ENCODE assay signal across 9 cellular contexts in the genomic region with DNA sequence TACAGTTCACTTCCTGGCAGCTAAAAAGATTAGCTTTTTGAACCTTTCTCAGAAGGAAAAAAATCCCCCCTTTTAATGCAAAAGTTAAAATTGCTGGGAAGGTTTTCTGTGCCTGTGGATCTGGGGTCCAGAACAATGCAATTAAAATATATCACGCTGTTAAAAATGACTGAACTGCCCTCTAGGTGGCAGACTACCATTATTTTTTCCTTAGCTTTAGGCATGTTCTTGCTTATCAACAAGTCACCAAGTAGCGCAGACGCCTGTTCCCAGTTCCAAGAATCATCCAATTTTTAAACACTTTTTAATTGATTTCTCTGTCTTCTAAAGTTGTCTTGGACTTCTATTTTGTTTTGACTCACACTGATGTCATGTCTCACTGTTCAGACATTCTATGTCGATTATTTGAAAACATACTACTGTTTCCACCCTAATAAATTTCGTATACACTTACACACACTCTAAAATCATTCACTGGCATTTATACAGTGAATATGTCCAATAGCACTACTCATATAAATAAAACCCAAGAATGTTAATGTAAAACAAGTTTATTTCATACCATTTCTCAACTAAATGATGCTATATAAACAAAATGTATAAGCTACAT.
A peak's percentile ranks its signal among the peaks of the same experiment; 100 is the strongest.
DNase-seq lines count a peak whose midpoint lies in the region; ATAC-seq and TF ChIP-seq lines count a peak whose summit lies in the region.
"Had no signal": no experiment of that assay in that cellular context is flagged by ENCODE, and none has a peak within 500 bp of the region (broad histone marks: within the 10 kb centered on the region; RNA-seq: fewer than 3 reads in every experiment).

No MANE protein-coding gene starts in this region.

- H3K79me2 ChIP-seq in GM23248 (ENCODE audit: insufficient read depth) = no peaks in the 10 kb centered on the region

- peaks cover 1% of the 10 kb centered on the region for H3K9me3 Mint-ChIP-seq in activated naive CD8-positive, alpha-beta T cell treated with anti-CD3 and anti-CD28 coated beads for 36 hours

- no peaks in the 10 kb centered on the region for H3K9me2 ChIP-seq in GM23248 (ENCODE audit: insufficient read depth)

- H3F3A ChIP-seq in GM23248 (ENCODE audit: insufficient read depth) = no peaks in the 10 kb centered on the region

- H3K9me3 ChIP-seq in GM23248 (ENCODE audit: low read depth) = no peaks in the 10 kb centered on the region

- TF ChIP-seq CTCF in foreskin fibroblast (IDR thresholded peaks at IDR 0.05; ENCODE audit: low read depth, low read length) = peak; percentile 36

- DNase-seq in NOMO-1 treated with DMSO at 0.1 percent for 48 hours (lab: John Stamatoyannopoulos, UW; ENCODE audit: unreplicated experiment) (peak; percentile 16), NOMO-1 treated with dmso at 0.1 percent for 144 hours (lab: John Stamatoyannopoulos, UW; ENCODE audit: unreplicated experiment) (no peak), GM23248 (peak; percentile 40), KBM-7 (peak; percentile 71), SK-MEL-5 (ENCODE audit: low read depth, low spot score) (peak; percentile 73), foreskin fibroblast (no peak), sciatic nerve (ENCODE audit: low spot score) (no peak)
- no peak for DNase-seq in activated naive CD8-positive, alpha-beta T cell treated with anti-CD3 and anti-CD28 coated beads for 36 hours

- H3K4me2 ChIP-seq in GM23248 (ENCODE audit: unreplicated experiment) = no peak overlapping the region

- no peaks in the 10 kb centered on the region for H3K36me3 ChIP-seq in GM23248 (ENCODE audit: low read depth)

- peak; percentile 73 for ATAC-seq in sciatic nerve

- H3K9ac ChIP-seq in GM23248 = no peak overlapping the region

- no peaks in the 10 kb centered on the region for H3K27me3 ChIP-seq in GM23248 (replicated peaks; ENCODE audit: insufficient read depth)

- H2AFZ ChIP-seq in GM23248 = 0 out of 2 replicates have a peak overlapping the region, but pooled peaks have one; percentile 27

- H3K4me1 Mint-ChIP-seq in activated naive CD8-positive, alpha-beta T cell treated with anti-CD3 and anti-CD28 coated beads for 36 hours = no peaks in the 10 kb centered on the region
- H3K4me1 Mint-ChIP-seq: CD4-positive, CD25-positive, alpha-beta regulatory T cell had no signal

- no peaks in the 10 kb centered on the region for H4K20me1 ChIP-seq in GM23248 (ENCODE audit: insufficient read depth)

- WGBS in GM23248 (ENCODE audit: low coverage in 1 of 2, low lambda C conversion rate in 2 of 2, missing lambda C conversion rate in 2 of 2), 2 experiments = 6% methylated on average over 5 of the region's 5 CpGs

- in situ Hi-C loops in GM23248 (cut with MboI) (no loop called here), KBM-7 (cut with MboI; ENCODE audit: low pct_unique_long_range_greater_than_20kb, low sequenced_read_pairs) (no loop called here), SK-MEL-5 (cut with HindIII; ENCODE audit: low pct_unique_long_range_greater_than_20kb, low sequenced_read_pairs) (no loop called here)

- no peaks in the 10 kb centered on the region for H3K36me3 Mint-ChIP-seq in activated naive CD8-positive, alpha-beta T cell treated with anti-CD3 and anti-CD28 coated beads for 36 hours
- H3K36me3 Mint-ChIP-seq: CD4-positive, CD25-positive, alpha-beta regulatory T cell had no signal

- H3K4me3 Mint-ChIP-seq in activated naive CD8-positive, alpha-beta T cell treated with anti-CD3 and anti-CD28 coated beads for 36 hours = no peak overlapping the region
- H3K4me3 Mint-ChIP-seq: CD4-positive, CD25-positive, alpha-beta regulatory T cell had no signal

- no peak overlapping the region for H3K27ac ChIP-seq in GM23248

- H3K27ac Mint-ChIP-seq in activated naive CD8-positive, alpha-beta T cell treated with anti-CD3 and anti-CD28 coated beads for 36 hours = no peak overlapping the region
- H3K27ac Mint-ChIP-seq: CD4-positive, CD25-positive, alpha-beta regulatory T cell had no signal

- H3K27me3 Mint-ChIP-seq in activated naive CD8-positive, alpha-beta T cell treated with anti-CD3 and anti-CD28 coated beads for 36 hours = no peaks in the 10 kb centered on the region
- H3K27me3 Mint-ChIP-seq: CD4-positive, CD25-positive, alpha-beta regulatory T cell had no signal

- intact Hi-C loops in sciatic nerve (cut with DNase I) = no loop called here

- no peak overlapping the region for H3K4me3 ChIP-seq in GM23248
- no peak overlapping the region for H3K4me3 ChIP-seq in foreskin fibroblast (ENCODE audit: low read depth in 1 of 2, low read length in 2 of 2)

- no peaks in the 10 kb centered on the region for H3K4me1 ChIP-seq in GM23248 (ENCODE audit: insufficient read depth)

Comparison
In these comparisons a context has a peak if more than half of its experiments do, and no peak if none do; other contexts are left out.
1. DNase-seq: peak in NOMO-1 treated with DMSO at 0.1 percent for 48 hours (single experiment), GM23248 (single experiment), KBM-7 (single experiment) and SK-MEL-5 (single experiment); none in NOMO-1 treated with dmso at 0.1 percent for 144 hours (single experiment), foreskin fibroblast (0 of 2), sciatic nerve (single experiment) and activated naive CD8-positive, alpha-beta T cell treated with anti-CD3 and anti-CD28 coated beads for 36 hours (single experiment).